In the genomic region with DNA sequence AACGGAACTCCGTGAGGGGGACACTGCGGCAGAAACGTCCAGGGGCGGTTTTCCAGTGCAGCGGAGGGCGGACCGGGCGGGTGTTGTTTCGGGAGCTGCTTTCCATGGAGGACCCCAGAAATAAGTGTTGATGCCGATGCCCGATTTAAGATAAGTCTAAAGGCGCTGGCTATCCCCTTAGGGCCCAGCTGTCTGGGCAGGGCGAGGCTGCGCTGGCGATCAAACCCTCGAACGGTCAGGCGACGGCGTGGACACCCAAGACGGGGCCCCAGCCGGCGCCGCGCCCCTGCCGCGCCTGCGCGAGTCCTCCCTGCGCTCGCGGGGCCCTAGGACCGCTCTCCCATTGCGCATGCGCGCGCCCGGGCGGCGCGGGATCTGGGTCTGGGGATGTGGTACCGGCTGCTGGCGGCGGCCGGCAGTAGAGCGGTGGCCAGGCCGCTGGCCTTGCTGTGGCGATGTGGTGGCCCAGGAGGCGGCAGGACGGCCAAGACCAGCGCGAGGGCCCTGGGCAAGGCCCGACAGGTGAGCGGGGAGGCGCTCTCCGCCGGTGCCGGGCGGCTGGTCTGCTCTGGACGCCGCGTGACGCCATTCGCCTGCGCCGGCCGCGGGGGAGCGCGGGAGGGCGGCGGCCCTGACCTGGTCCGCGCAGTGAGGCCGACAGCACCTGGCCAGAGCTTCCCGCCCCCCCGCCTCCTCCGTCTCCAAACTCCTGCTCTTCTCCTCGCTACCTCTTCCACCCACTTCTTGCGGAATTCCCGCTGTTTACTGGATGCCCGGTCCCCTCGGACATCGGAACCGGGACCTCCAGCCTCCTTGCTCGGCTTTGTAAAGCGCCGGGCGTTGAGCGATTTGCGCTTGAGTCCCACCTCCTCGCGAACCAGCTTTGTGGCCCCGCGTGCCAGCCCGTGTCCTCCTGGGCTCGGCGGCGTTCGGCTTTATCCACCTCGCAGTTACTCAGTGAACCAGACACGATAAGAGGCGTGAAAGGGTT, we compare ENCODE assay signal across 1 cellular context.
A peak's percentile ranks its signal among the peaks of the same experiment; 100 is the strongest.
TF ChIP-seq lines count a peak whose summit lies in the region.

No MANE protein-coding gene starts in this region.

TF ChIP-seq in liver, 16 proteins besides CTCF, POLR2A, EP300 and RAD21:
- TF ChIP-seq GABPA (IDR thresholded peaks at IDR 0.05 in 1 of 2, conservative IDR thresholded peaks at IDR 0.05 in 1 of 2) (no peak), EGR1 (IDR thresholded peaks at IDR 0.05; ENCODE audit: low read depth in 2 of 2) (peak in 1 of 2 donors; percentile 20)
